Comparison of ENCODE assay signal across 16 cellular contexts in the genomic region with DNA sequence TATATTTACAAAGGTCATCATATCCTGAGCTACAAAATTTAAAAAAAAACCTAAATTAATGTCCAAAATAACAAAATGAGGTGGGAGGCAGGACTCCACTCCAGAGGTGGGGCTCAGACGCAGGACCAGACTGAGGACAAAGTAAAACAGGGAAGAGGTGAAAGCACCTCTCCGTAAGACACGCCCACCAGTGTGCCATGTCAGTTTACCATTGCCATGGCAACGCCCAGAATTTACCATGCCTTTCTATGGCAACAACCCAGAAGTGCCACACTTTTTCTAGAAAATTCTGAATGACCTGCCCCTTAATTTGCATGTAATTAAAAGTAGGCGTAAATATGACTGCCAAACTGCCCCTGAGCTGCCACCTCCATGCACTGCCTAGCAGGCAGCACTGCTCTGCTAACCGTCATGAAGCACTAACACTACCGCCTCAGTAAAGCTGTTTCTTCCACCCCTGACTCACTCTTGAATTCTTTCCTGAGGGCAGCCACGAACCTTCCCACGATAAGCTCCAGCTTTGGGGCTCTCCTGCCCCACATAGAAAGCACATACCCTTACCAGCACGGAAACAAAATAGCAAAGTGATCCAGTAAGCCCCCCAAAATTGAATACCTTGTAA.
"Had no signal": no experiment of that assay in that cellular context is flagged by ENCODE, and none has a peak within 500 bp of the region (broad histone marks: within the 10 kb centered on the region; RNA-seq: fewer than 3 reads in every experiment).

No MANE protein-coding gene starts in this region.

- H3K4me3 ChIP-seq: cardiac muscle cell, hepatocyte, lower lobe of right lung, right atrium auricular region, smooth muscle cell, transverse colon had no signal

- H3K36me3 ChIP-seq: cardiac muscle cell, lower lobe of right lung, right atrium auricular region, transverse colon had no signal

- H3K4me3 Mint-ChIP-seq: activated naive CD8-positive, alpha-beta T cell treated with anti-CD3 and anti-CD28 coated beads, Interleukin-2, amount 50 U/mL, for 24 hours; activated T-helper 1 cell treated with anti-CD3 and anti-CD28 coated beads, Interleukin-12 subunit alpha, Interleukin-12 subunit beta, Interleukin-2, Interleukin-4 antibody, amounts not matched to agents 30 ng/mL and 10 ng/mL and 1 ng/mL, durations not matched to agents 14 hours and 24 hours and 36 hours; naive B cell; stimulated activated memory B cell treated with anti-CD40 and anti-IgM and Interleukin-4, amounts not matched to agents 10 μg/mL and 1 μg/mL and 100 μg/mL, for 72 hours; T-cell had no signal

- ATAC-seq: activated naive CD8-positive, alpha-beta T cell treated with anti-CD3 and anti-CD28 coated beads, Interleukin-2, amount 50 U/mL, for 24 hours; lower lobe of right lung; stimulated activated memory B cell treated with anti-CD40 and anti-IgM and Interleukin-4, amounts not matched to agents 10 μg/mL and 1 μg/mL and 100 μg/mL, for 72 hours; T-cell had no signal

- H3K27ac Mint-ChIP-seq: activated naive CD8-positive, alpha-beta T cell treated with anti-CD3 and anti-CD28 coated beads, Interleukin-2, amount 50 U/mL, for 24 hours; activated T-helper 1 cell treated with anti-CD3 and anti-CD28 coated beads, Interleukin-12 subunit alpha, Interleukin-12 subunit beta, Interleukin-2, Interleukin-4 antibody, amounts not matched to agents 30 ng/mL and 10 ng/mL and 1 ng/mL, durations not matched to agents 14 hours and 24 hours and 36 hours; naive B cell; stimulated activated memory B cell treated with anti-CD40 and anti-IgM and Interleukin-4, amounts not matched to agents 10 μg/mL and 1 μg/mL and 100 μg/mL, for 72 hours; T-cell had no signal

- H3K9me3 Mint-ChIP-seq: activated naive CD8-positive, alpha-beta T cell treated with anti-CD3 and anti-CD28 coated beads, Interleukin-2, amount 50 U/mL, for 24 hours; activated T-helper 1 cell treated with anti-CD3 and anti-CD28 coated beads, Interleukin-12 subunit alpha, Interleukin-12 subunit beta, Interleukin-2, Interleukin-4 antibody, amounts not matched to agents 30 ng/mL and 10 ng/mL and 1 ng/mL, durations not matched to agents 14 hours and 24 hours and 36 hours; stimulated activated memory B cell treated with anti-CD40 and anti-IgM and Interleukin-4, amounts not matched to agents 10 μg/mL and 1 μg/mL and 100 μg/mL, for 72 hours; T-cell had no signal

- H3K9me3 ChIP-seq: lower lobe of right lung, right atrium auricular region, transverse colon had no signal

- H3K27ac ChIP-seq: cardiac muscle cell, epithelial cell of prostate, hepatocyte, lower lobe of right lung, right atrium auricular region, transverse colon, VCaP had no signal

- H3K4me1 Mint-ChIP-seq: activated naive CD8-positive, alpha-beta T cell treated with anti-CD3 and anti-CD28 coated beads, Interleukin-2, amount 50 U/mL, for 24 hours; naive B cell; stimulated activated memory B cell treated with anti-CD40 and anti-IgM and Interleukin-4, amounts not matched to agents 10 μg/mL and 1 μg/mL and 100 μg/mL, for 72 hours; T-cell had no signal

- H3K27me3 ChIP-seq: hepatocyte, right atrium auricular region, transverse colon had no signal

- H3K36me3 Mint-ChIP-seq: naive B cell; stimulated activated memory B cell treated with anti-CD40 and anti-IgM and Interleukin-4, amounts not matched to agents 10 μg/mL and 1 μg/mL and 100 μg/mL, for 72 hours; T-cell had no signal

- H3K4me1 ChIP-seq: lower lobe of right lung, right atrium auricular region, transverse colon had no signal

- DNase-seq: activated CD4-positive, alpha-beta T cell treated with anti-CD3 and anti-CD28 coated beads for 4 hours; activated naive CD4-positive, alpha-beta T cell treated with Interleukin-2 at 50 U/mL for 16 hours; activated naive CD8-positive, alpha-beta T cell treated with anti-CD3 and anti-CD28 coated beads, Interleukin-2, amount 50 U/mL, for 24 hours; effector CD4-positive, alpha-beta T cell; lower lobe of right lung; naive B cell; T-cell; transverse colon had no signal
